In the genomic region with DNA sequence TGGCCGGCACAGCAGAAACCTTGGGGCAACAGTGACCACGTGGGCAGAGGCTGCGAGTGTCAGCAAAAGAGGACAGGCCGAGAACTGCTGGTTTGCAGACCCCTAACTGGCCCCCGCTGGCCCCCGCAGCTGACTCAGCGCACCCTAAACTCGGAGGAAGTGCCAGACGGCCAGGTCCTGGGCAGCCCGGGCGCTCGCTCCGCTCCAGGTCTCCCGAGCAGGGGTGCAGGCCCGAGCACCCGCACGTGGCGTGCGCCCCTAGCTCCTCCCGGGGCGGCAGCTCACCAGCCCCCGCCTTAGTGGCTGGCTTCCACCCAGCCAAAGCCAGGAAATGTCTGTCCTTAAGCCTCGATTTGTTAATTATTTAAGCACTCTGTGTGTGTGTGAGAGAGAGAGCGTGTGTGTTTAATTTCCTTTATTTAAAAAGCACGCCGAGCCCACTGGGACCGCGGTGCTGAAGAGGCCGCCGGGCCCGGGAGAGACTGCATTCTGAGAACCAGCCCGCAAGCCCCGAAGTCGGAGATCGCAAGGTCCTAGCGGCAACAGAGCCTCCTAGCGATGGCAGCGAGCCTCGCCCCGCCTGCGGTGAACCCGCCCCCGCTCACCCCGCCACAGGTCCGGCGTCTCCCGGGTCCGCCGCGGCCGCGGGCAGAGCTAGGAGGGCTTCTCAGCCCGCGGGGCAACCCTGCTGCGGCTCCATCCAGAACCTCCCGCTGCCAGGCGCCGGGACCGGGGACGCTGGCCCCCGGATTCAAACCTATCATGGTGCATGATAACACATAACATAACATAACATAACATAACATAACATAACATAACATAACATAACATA, we compare ENCODE assay signal across 1 cellular context.
A peak's percentile ranks its signal among the peaks of the same experiment; 100 is the strongest.
TF ChIP-seq lines count a peak whose summit lies in the region.

No MANE protein-coding gene starts in this region.

TF ChIP-seq in HepG2, 621 proteins besides CTCF, POLR2A, EP300 and RAD21 (continued from another document and continues in another):
- TF ChIP-seq REL (CRISPR knock-in tag; conservative IDR thresholded peaks at IDR 0.05) (no peak), NKX3-1 (CRISPR knock-in tag; IDR thresholded peaks at IDR 0.05) (no peak), KLF15 (CRISPR knock-in tag; IDR thresholded peaks at IDR 0.05; ENCODE audit: borderline replicate concordance) (0 out of 2 replicates have a peak, but pooled peaks have one; percentile 10), ZC3H4 (CRISPR knock-in tag; IDR thresholded peaks at IDR 0.05; ENCODE audit: borderline replicate concordance) (no peak), SP5 (CRISPR knock-in tag; IDR thresholded peaks at IDR 0.05; ENCODE audit: borderline replicate concordance, low read depth) (0 out of 2 replicates have a peak, but pooled peaks have one; percentile 12), ZBTB7B (CRISPR knock-in tag; IDR thresholded peaks at IDR 0.05) (peak; percentile 64; the same call in 1 of the 2 replicates), HOXA3 (CRISPR knock-in tag; IDR thresholded peaks at IDR 0.05) (peak; percentile 37), CBFB (CRISPR knock-in tag; IDR thresholded peaks at IDR 0.05) (0 out of 2 replicates have a peak, but pooled peaks have one; percentile 34), HDAC2 (CRISPR knock-in tag; IDR thresholded peaks at IDR 0.05) (no peak), ZNF557 (CRISPR knock-in tag; IDR thresholded peaks at IDR 0.05) (0 out of 2 replicates have a peak, but pooled peaks have one; percentile 48), GABPB1 (CRISPR knock-in tag; IDR thresholded peaks at IDR 0.05) (peak; percentile 45), ASH2L (IDR thresholded peaks at IDR 0.05; ENCODE audit: insufficient read length, low read depth, low read length) (peak; percentile 23), KDM2A (CRISPR knock-in tag; IDR thresholded peaks at IDR 0.05; ENCODE audit: borderline replicate concordance, low read depth) (peak; percentile 42; the same call in 1 of the 2 replicates), PCBP2 (optimal IDR thresholded peaks at IDR 0.05; ENCODE audit: low read depth, low read length, poor library complexity, severe bottlenecking) (no peak), ZFP90 (CRISPR knock-in tag; IDR thresholded peaks at IDR 0.05; ENCODE audit: borderline replicate concordance) (0 out of 2 replicates have a peak, but pooled peaks have one; percentile 38), ZNF44 (CRISPR knock-in tag; IDR thresholded peaks at IDR 0.05) (no peak), RARA (CRISPR knock-in tag; IDR thresholded peaks at IDR 0.05) (no peak), ZNF501 (CRISPR knock-in tag; IDR thresholded peaks at IDR 0.05) (peak; percentile 51), HNF4G (IDR thresholded peaks at IDR 0.05; ENCODE audit: borderline replicate concordance, low read depth, low read length) (no peak), HNF4G (CRISPR knock-in tag; IDR thresholded peaks at IDR 0.05; ENCODE audit: borderline replicate concordance, low read depth) (no peak), MYC (CRISPR knock-in tag; IDR thresholded peaks at IDR 0.05; ENCODE audit: borderline replicate concordance) (peak; percentile 70)
- TF ChIP-seq, protein P1, sequence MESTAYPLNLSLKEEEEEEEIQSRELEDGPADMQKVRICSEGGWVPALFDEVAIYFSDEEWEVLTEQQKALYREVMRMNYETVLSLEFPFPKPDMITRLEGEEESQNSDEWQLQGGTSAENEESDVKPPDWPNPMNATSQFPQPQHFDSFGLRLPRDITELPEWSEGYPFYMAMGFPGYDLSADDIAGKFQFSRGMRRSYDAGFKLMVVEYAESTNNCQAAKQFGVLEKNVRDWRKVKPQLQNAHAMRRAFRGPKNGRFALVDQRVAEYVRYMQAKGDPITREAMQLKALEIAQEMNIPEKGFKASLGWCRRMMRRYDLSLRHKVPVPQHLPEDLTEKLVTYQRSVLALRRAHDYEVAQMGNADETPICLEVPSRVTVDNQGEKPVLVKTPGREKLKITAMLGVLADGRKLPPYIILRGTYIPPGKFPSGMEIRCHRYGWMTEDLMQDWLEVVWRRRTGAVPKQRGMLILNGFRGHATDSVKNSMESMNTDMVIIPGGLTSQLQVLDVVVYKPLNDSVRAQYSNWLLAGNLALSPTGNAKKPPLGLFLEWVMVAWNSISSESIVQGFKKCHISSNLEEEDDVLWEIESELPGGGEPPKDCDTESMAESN (CRISPR knock-in tag; conservative IDR thresholded peaks at IDR 0.05): 0 out of 2 replicates have a peak, but pooled peaks have one; percentile 67
- TF ChIP-seq, protein P2, sequence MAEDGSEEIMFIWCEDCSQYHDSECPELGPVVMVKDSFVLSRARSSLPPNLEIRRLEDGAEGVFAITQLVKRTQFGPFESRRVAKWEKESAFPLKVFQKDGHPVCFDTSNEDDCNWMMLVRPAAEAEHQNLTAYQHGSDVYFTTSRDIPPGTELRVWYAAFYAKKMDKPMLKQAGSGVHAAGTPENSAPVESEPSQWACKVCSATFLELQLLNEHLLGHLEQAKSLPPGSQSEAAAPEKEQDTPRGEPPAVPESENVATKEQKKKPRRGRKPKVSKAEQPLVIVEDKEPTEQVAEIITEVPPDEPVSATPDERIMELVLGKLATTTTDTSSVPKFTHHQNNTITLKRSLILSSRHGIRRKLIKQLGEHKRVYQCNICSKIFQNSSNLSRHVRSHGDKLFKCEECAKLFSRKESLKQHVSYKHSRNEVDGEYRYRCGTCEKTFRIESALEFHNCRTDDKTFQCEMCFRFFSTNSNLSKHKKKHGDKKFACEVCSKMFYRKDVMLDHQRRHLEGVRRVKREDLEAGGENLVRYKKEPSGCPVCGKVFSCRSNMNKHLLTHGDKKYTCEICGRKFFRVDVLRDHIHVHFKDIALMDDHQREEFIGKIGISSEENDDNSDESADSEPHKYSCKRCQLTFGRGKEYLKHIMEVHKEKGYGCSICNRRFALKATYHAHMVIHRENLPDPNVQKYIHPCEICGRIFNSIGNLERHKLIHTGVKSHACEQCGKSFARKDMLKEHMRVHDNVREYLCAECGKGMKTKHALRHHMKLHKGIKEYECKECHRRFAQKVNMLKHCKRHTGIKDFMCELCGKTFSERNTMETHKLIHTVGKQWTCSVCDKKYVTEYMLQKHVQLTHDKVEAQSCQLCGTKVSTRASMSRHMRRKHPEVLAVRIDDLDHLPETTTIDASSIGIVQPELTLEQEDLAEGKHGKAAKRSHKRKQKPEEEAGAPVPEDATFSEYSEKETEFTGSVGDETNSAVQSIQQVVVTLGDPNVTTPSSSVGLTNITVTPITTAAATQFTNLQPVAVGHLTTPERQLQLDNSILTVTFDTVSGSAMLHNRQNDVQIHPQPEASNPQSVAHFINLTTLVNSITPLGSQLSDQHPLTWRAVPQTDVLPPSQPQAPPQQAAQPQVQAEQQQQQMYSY (CRISPR knock-in tag; IDR thresholded peaks at IDR 0.05): no peak
- TF ChIP-seq, protein P3, sequence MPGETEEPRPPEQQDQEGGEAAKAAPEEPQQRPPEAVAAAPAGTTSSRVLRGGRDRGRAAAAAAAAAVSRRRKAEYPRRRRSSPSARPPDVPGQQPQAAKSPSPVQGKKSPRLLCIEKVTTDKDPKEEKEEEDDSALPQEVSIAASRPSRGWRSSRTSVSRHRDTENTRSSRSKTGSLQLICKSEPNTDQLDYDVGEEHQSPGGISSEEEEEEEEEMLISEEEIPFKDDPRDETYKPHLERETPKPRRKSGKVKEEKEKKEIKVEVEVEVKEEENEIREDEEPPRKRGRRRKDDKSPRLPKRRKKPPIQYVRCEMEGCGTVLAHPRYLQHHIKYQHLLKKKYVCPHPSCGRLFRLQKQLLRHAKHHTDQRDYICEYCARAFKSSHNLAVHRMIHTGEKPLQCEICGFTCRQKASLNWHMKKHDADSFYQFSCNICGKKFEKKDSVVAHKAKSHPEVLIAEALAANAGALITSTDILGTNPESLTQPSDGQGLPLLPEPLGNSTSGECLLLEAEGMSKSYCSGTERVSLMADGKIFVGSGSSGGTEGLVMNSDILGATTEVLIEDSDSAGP (CRISPR knock-in tag; IDR thresholded peaks at IDR 0.05; ENCODE audit: borderline replicate concordance): peak; percentile 57; the same call in 1 of the 2 replicates
- TF ChIP-seq, protein P4, sequence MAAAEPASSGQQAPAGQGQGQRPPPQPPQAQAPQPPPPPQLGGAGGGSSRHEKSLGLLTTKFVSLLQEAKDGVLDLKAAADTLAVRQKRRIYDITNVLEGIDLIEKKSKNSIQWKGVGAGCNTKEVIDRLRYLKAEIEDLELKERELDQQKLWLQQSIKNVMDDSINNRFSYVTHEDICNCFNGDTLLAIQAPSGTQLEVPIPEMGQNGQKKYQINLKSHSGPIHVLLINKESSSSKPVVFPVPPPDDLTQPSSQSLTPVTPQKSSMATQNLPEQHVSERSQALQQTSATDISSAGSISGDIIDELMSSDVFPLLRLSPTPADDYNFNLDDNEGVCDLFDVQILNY (CRISPR knock-in tag; conservative IDR thresholded peaks at IDR 0.05): no peak
- TF ChIP-seq, protein P5, sequence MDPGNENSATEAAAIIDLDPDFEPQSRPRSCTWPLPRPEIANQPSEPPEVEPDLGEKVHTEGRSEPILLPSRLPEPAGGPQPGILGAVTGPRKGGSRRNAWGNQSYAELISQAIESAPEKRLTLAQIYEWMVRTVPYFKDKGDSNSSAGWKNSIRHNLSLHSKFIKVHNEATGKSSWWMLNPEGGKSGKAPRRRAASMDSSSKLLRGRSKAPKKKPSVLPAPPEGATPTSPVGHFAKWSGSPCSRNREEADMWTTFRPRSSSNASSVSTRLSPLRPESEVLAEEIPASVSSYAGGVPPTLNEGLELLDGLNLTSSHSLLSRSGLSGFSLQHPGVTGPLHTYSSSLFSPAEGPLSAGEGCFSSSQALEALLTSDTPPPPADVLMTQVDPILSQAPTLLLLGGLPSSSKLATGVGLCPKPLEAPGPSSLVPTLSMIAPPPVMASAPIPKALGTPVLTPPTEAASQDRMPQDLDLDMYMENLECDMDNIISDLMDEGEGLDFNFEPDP (CRISPR knock-in tag; conservative IDR thresholded peaks at IDR 0.05): no peak
- TF ChIP-seq, protein P6, sequence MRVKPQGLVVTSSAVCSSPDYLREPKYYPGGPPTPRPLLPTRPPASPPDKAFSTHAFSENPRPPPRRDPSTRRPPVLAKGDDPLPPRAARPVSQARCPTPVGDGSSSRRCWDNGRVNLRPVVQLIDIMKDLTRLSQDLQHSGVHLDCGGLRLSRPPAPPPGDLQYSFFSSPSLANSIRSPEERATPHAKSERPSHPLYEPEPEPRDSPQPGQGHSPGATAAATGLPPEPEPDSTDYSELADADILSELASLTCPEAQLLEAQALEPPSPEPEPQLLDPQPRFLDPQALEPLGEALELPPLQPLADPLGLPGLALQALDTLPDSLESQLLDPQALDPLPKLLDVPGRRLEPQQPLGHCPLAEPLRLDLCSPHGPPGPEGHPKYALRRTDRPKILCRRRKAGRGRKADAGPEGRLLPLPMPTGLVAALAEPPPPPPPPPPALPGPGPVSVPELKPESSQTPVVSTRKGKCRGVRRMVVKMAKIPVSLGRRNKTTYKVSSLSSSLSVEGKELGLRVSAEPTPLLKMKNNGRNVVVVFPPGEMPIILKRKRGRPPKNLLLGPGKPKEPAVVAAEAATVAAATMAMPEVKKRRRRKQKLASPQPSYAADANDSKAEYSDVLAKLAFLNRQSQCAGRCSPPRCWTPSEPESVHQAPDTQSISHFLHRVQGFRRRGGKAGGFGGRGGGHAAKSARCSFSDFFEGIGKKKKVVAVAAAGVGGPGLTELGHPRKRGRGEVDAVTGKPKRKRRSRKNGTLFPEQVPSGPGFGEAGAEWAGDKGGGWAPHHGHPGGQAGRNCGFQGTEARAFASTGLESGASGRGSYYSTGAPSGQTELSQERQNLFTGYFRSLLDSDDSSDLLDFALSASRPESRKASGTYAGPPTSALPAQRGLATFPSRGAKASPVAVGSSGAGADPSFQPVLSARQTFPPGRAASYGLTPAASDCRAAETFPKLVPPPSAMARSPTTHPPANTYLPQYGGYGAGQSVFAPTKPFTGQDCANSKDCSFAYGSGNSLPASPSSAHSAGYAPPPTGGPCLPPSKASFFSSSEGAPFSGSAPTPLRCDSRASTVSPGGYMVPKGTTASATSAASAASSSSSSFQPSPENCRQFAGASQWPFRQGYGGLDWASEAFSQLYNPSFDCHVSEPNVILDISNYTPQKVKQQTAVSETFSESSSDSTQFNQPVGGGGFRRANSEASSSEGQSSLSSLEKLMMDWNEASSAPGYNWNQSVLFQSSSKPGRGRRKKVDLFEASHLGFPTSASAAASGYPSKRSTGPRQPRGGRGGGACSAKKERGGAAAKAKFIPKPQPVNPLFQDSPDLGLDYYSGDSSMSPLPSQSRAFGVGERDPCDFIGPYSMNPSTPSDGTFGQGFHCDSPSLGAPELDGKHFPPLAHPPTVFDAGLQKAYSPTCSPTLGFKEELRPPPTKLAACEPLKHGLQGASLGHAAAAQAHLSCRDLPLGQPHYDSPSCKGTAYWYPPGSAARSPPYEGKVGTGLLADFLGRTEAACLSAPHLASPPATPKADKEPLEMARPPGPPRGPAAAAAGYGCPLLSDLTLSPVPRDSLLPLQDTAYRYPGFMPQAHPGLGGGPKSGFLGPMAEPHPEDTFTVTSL (CRISPR knock-in tag; IDR thresholded peaks at IDR 0.05; ENCODE audit: borderline replicate concordance): no peak
- TF ChIP-seq, protein P7, sequence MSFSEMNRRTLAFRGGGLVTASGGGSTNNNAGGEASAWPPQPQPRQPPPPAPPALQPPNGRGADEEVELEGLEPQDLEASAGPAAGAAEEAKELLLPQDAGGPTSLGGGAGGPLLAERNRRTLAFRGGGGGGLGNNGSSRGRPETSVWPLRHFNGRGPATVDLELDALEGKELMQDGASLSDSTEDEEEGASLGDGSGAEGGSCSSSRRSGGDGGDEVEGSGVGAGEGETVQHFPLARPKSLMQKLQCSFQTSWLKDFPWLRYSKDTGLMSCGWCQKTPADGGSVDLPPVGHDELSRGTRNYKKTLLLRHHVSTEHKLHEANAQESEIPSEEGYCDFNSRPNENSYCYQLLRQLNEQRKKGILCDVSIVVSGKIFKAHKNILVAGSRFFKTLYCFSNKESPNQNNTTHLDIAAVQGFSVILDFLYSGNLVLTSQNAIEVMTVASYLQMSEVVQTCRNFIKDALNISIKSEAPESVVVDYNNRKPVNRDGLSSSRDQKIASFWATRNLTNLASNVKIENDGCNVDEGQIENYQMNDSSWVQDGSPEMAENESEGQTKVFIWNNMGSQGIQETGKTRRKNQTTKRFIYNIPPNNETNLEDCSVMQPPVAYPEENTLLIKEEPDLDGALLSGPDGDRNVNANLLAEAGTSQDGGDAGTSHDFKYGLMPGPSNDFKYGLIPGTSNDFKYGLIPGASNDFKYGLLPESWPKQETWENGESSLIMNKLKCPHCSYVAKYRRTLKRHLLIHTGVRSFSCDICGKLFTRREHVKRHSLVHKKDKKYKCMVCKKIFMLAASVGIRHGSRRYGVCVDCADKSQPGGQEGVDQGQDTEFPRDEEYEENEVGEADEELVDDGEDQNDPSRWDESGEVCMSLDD (CRISPR knock-in tag; IDR thresholded peaks at IDR 0.05; ENCODE audit: borderline replicate concordance): no peak
- TF ChIP-seq, protein P8, sequence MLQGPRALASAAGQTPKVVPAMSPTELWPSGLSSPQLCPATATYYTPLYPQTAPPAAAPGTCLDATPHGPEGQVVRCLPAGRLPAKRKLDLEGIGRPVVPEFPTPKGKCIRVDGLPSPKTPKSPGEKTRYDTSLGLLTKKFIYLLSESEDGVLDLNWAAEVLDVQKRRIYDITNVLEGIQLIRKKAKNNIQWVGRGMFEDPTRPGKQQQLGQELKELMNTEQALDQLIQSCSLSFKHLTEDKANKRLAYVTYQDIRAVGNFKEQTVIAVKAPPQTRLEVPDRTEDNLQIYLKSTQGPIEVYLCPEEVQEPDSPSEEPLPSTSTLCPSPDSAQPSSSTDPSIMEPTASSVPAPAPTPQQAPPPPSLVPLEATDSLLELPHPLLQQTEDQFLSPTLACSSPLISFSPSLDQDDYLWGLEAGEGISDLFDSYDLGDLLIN (CRISPR knock-in tag; IDR thresholded peaks at IDR 0.05; ENCODE audit: borderline replicate concordance): 0 out of 2 replicates have a peak, but pooled peaks have one; percentile 19
- TF ChIP-seq, protein P9, sequence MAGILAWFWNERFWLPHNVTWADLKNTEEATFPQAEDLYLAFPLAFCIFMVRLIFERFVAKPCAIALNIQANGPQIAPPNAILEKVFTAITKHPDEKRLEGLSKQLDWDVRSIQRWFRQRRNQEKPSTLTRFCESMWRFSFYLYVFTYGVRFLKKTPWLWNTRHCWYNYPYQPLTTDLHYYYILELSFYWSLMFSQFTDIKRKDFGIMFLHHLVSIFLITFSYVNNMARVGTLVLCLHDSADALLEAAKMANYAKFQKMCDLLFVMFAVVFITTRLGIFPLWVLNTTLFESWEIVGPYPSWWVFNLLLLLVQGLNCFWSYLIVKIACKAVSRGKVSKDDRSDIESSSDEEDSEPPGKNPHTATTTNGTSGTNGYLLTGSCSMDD (CRISPR knock-in tag; IDR thresholded peaks at IDR 0.05): 0 out of 2 replicates have a peak, but pooled peaks have one; percentile 15
